ENCODE assay signal across 10 cellular contexts in the genomic region with DNA sequence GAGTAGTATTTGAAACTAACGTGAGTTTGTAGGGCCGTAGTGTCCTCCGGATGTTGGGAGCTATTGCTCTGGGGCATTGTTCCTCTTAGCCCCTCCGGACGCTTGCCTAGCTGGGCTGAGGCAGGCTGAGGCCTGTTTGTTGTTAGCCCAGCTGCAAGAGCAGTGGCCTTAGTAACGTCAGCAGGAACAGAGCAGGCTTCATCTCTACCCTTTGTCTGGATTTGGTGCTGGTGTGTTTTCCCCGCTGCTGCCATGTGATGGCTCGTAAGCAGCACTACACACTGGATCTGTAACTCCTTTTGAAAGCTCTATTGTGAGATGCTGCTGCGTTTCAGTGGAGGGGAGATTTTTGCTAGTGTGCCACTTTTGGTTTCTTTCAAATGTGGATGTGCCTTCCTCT. TPM values are rescaled to one million over a fixed set of nuclear protein-coding genes. Genes with fewer than 3 reads are reported as not detected.
A peak's percentile ranks its signal among the peaks of the same experiment; 100 is the strongest.
DNase-seq lines count a peak whose midpoint lies in the region; ATAC-seq and TF ChIP-seq lines count a peak whose summit lies in the region.
"Had no signal": no experiment of that assay in that cellular context is flagged by ENCODE, and none has a peak within 500 bp of the region (broad histone marks: within the 10 kb centered on the region; RNA-seq: fewer than 3 reads in every experiment).

No MANE protein-coding gene starts in this region.

- CTCF ChIA-PET in Calu3 (lab: Charles Lee) = no interaction called here

- H3K27ac ChIP-seq in coronary artery = no peak overlapping the region

- H3K27ac Mint-ChIP-seq in effector memory CD8-positive, alpha-beta T cell = no peak overlapping the region
- no peak overlapping the region for H3K27ac Mint-ChIP-seq in Calu3 (ENCODE audit: unreplicated experiment)

- H3K27me3 Mint-ChIP-seq in effector memory CD8-positive, alpha-beta T cell = peaks cover 22 to 24% of the 10 kb centered on the region in 2 donors
- no peaks in the 10 kb centered on the region for H3K27me3 Mint-ChIP-seq in Calu3 (ENCODE audit: unreplicated experiment)

- no peak overlapping the region for H3K4me3 Mint-ChIP-seq in effector memory CD8-positive, alpha-beta T cell
- H3K4me3 Mint-ChIP-seq in Calu3 (ENCODE audit: low read depth, unreplicated experiment) = no peak overlapping the region

- no peaks in the 10 kb centered on the region for H3K9me3 ChIP-seq in adipocyte (ENCODE audit: control insufficient read depth, low read length)

- peak overlapping the region; percentile 38 for H3K9ac ChIP-seq in adipocyte (ENCODE audit: low read length)

- intact Hi-C loops in Calu3 (cut with micrococcal nuclease; ENCODE audit: unreplicated experiment) = no loop called here

- no peak for TF ChIP-seq CTCF in Calu3 (IDR thresholded peaks at IDR 0.05; ENCODE audit: unreplicated experiment)
- TF ChIP-seq CTCF in coronary artery (IDR thresholded peaks at IDR 0.05) = no peak

- H3K4me3 ChIP-seq in adipocyte (ENCODE audit: low read length) (no peak overlapping the region), coronary artery (no peak overlapping the region)

- BruUV-seq in Calu3 (replicated peaks; lab: Mats Ljungman, UMichigan) = no TSS peak

- peaks cover 4 to 5% of the 10 kb centered on the region in 2 donors for H3K4me1 Mint-ChIP-seq in effector memory CD8-positive, alpha-beta T cell (ENCODE audit: low read depth in 2 of 2)
- H3K4me1 Mint-ChIP-seq in Calu3 (ENCODE audit: low read depth, unreplicated experiment) = no peaks in the 10 kb centered on the region

- H3K27me3 ChIP-seq in adipocyte (replicated peaks; ENCODE audit: control insufficient read depth, insufficient read depth, low read length) = no peaks in the 10 kb centered on the region

- H3K36me3 ChIP-seq in adipocyte (ENCODE audit: control insufficient read depth, insufficient read depth, low read length, severe bottlenecking) = no peaks in the 10 kb centered on the region

- H3K36me3 Mint-ChIP-seq in effector memory CD8-positive, alpha-beta T cell (ENCODE audit: insufficient read depth) = no peaks in the 10 kb centered on the region
- no peaks in the 10 kb centered on the region for H3K36me3 Mint-ChIP-seq in Calu3 (ENCODE audit: insufficient read depth, unreplicated experiment)

- DNase-seq in NCI-H1417 treated with DMSO at 0.1 percent for 48 hours (lab: John Stamatoyannopoulos, UW) (peak; percentile 21), adipocyte (ENCODE audit: low read depth) (no peak), hippocampal formation (lab: John Stamatoyannopoulos, UW) (peak; percentile 86 to 99), renal cortical epithelial cell (ENCODE audit: low read depth) (peak; percentile 23), Calu3 (no peak), coronary artery (ENCODE audit: low spot score) (no peak)
- no peak for DNase-seq in effector memory CD8-positive, alpha-beta T cell
- DNase-seq: effector memory CD4-positive, alpha-beta T cell; T-helper 1 cell had no signal

- ATAC-seq in GM19452 (IDR thresholded peaks at IDR 0.05; ENCODE audit: unreplicated experiment) = no peak
- ATAC-seq in effector memory CD8-positive, alpha-beta T cell (replicated peaks) = no peak

- H3K4me1 ChIP-seq in adipocyte (ENCODE audit: control insufficient read depth, insufficient read depth, low read length) = peaks cover 3% of the 10 kb centered on the region

- no peaks in the 10 kb centered on the region for H3K9me3 Mint-ChIP-seq in effector memory CD8-positive, alpha-beta T cell
- H3K9me3 Mint-ChIP-seq in Calu3 (ENCODE audit: low read depth, unreplicated experiment) = no peaks in the 10 kb centered on the region

RNA-seq across cellular contexts. Expression of gene DNM3, which starts 57.7 kb away (rescaled TPM):
- 1.2 and 10.7 TPM in 2 replicates for total RNA-seq in renal cortical epithelial cell
- 1.2 and 1.3 TPM in 2 replicates for total RNA-seq in Calu3 (2022)

Comparison
In these comparisons a context has a peak if more than half of its experiments do, and no peak if none do; other contexts are left out.
1. DNase-seq: peak in NCI-H1417 treated with DMSO at 0.1 percent for 48 hours (single experiment), hippocampal formation (2 of 2) and renal cortical epithelial cell (single experiment); none in adipocyte (single experiment), effector memory CD8-positive, alpha-beta T cell (0 of 3), Calu3 (single experiment) and coronary artery (single experiment).